In the genomic region with DNA sequence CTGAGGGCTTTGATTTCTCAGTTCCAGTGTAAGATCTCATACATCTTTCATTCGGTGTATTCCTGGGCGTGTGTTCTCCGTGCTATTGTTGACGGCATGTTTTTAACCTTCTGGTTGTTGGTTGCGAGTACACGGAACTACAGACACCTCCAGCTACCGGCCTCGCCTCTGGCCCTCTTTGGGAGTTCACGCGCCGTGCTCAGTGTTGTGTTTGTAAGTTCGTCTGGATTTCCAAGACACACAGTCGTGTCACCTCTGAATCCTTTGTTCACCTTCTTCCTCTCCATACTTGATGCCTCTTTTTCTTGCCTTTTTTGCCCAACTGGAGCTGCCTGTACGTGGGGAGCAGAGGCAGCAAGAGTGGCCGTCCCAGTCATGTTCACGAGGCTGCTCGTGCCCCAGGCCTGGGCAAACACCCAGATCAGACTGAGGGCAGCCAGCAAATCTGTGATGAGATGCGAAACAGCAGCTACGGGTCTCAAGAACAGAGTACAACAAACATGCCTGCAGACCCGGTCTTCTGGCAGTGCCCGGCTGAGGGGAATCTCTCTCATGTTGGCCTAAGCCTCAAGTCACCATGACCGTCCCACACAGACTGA, we compare ENCODE assay signal across 16 cellular contexts.
"Had no signal": no experiment of that assay in that cellular context is flagged by ENCODE, and none has a peak within 500 bp of the region (broad histone marks: within the 10 kb centered on the region; RNA-seq: fewer than 3 reads in every experiment).

No MANE protein-coding gene starts in this region.

- H3K4me1 ChIP-seq: left lung, stomach, transverse colon had no signal

- H3K4me3 ChIP-seq: coronary artery, left lung, lung, stomach, thoracic aorta, transverse colon had no signal

- H3K4me1 Mint-ChIP-seq: nephron had no signal

- DNase-seq: effector CD4-positive, alpha-beta T cell; foreskin melanocyte; islet precursor cell; mesenchymal stem cell; naive B cell; stimulated activated CD4-positive, alpha-beta T cell treated with anti-CD3 and anti-CD28 coated beads, Interleukin-12 subunit alpha, Interleukin-12 subunit beta, amount 100 ng/mL, for 4 hours; stimulated activated naive CD4-positive, alpha-beta T cell; stomach; substantia nigra; transverse colon had no signal

- H3K27ac ChIP-seq: coronary artery, left lung, neutrophil, stomach, thoracic aorta, transverse colon had no signal

- H3K27me3 ChIP-seq: neutrophil, transverse colon had no signal

- H3K27ac Mint-ChIP-seq: nephron had no signal

- H3K4me3 Mint-ChIP-seq: naive B cell, nephron had no signal

- ATAC-seq: left lung had no signal

- H3K9me3 ChIP-seq: left lung, neutrophil, stomach, thoracic aorta, transverse colon had no signal
